13 cellular contexts compared by ENCODE assay signal in genomic region chrX:152895121-152895520, GRCh38.
"Had no signal": no experiment of that assay in that cellular context is flagged by ENCODE, and none has a peak within 500 bp of the region (broad histone marks: within the 10 kb centered on the region; RNA-seq: fewer than 3 reads in every experiment).

No MANE protein-coding gene starts in this region.

- H3K9me3 Mint-ChIP-seq: activated naive CD4-positive, alpha-beta T cell treated with anti-CD3 and anti-CD28 coated beads, Interleukin-2, amount 50 U/mL, for 24 hours; T-helper 1 cell treated with Interleukin-12 subunit alpha and Interleukin-12 subunit beta and Interleukin-4 antibody, amounts not matched to agents 30 μg/mL and 1 μg/mL, for 36 hours had no signal

- H3K36me3 Mint-ChIP-seq: activated naive CD4-positive, alpha-beta T cell treated with anti-CD3 and anti-CD28 coated beads, Interleukin-2, amount 50 U/mL, for 24 hours; brain had no signal

- H3K4me1 Mint-ChIP-seq: brain had no signal

- DNase-seq: activated CD4-positive, alpha-beta T cell treated with anti-CD3 and anti-CD28 coated beads, Interleukin-2, amount 50 U/mL, for 1 hour; activated effector memory CD4-positive, alpha-beta T cell treated with Interleukin-2 at 50 U/mL for 16 hours; activated T-cell treated with anti-CD3 and anti-CD28 coated beads, Interleukin-2, amount 50 U/mL, for 1 hour; amygdala; gastrocnemius medialis; mesendoderm; retina; stimulated activated CD4-positive, alpha-beta T cell treated with anti-CD3 and anti-CD28 coated beads, Interleukin-4, amount 100 ng/mL, for 4 hours; thyroid gland had no signal

- H3K4me1 ChIP-seq: gastrocnemius medialis had no signal

- H3K36me3 ChIP-seq: gastrocnemius medialis, thyroid gland had no signal

- H3K27ac Mint-ChIP-seq: activated naive CD4-positive, alpha-beta T cell treated with anti-CD3 and anti-CD28 coated beads, Interleukin-2, amount 50 U/mL, for 24 hours; T-helper 1 cell treated with Interleukin-12 subunit alpha and Interleukin-12 subunit beta and Interleukin-4 antibody, amounts not matched to agents 30 μg/mL and 1 μg/mL, for 36 hours had no signal

- H3K9me3 ChIP-seq: gastrocnemius medialis, thyroid gland had no signal

- ATAC-seq: gastrocnemius medialis had no signal

- H3K27me3 ChIP-seq: thyroid gland had no signal

- H3K4me3 ChIP-seq: dorsolateral prefrontal cortex, gastrocnemius medialis, thyroid gland had no signal

- H3K4me3 Mint-ChIP-seq: activated naive CD4-positive, alpha-beta T cell treated with anti-CD3 and anti-CD28 coated beads, Interleukin-2, amount 50 U/mL, for 24 hours; brain; T-helper 1 cell treated with Interleukin-12 subunit alpha and Interleukin-12 subunit beta and Interleukin-4 antibody, amounts not matched to agents 30 μg/mL and 1 μg/mL, for 36 hours had no signal

- H3K27ac ChIP-seq: dorsolateral prefrontal cortex, gastrocnemius medialis, thyroid gland had no signal
